ENCODE assay signal across 17 cellular contexts in genomic region chr1:243244420-243244819, GRCh38. TPM values are rescaled to one million over a fixed set of nuclear protein-coding genes. Genes with fewer than 3 reads are reported as not detected.
DNase-seq lines count a peak whose midpoint lies in the region; ATAC-seq, FAIRE-seq and TF ChIP-seq lines count a peak whose summit lies in the region.
"Had no signal": no experiment of that assay in that cellular context is flagged by ENCODE, and none has a peak within 500 bp of the region (broad histone marks: within the 10 kb centered on the region; RNA-seq: fewer than 3 reads in every experiment).

No MANE protein-coding gene starts in this region.

- no peak overlapping the region for H2AK9ac ChIP-seq in IMR-90 (replicated peaks; ENCODE audit: low read depth, low read length, poor library complexity)

- no peaks in the 10 kb centered on the region for H3K27me3 Mint-ChIP-seq in chondrocyte (ENCODE audit: low read depth)
- H3K27me3 Mint-ChIP-seq: activated CD4-positive, alpha-beta memory T cell treated with anti-CD3 and anti-CD28 coated beads, Interleukin-2, amount 10 ng/mL, durations not matched to agents 7 days and 5 days; T-helper 17 cell had no signal

- peak overlapping the region; percentile 49 for H3K27ac Mint-ChIP-seq in chondrocyte (ENCODE audit: unreplicated experiment)
- H3K27ac Mint-ChIP-seq: activated CD4-positive, alpha-beta memory T cell treated with anti-CD3 and anti-CD28 coated beads, Interleukin-2, amount 10 ng/mL, durations not matched to agents 7 days and 5 days; activated naive CD4-positive, alpha-beta T cell treated with anti-CD3 and anti-CD28 coated beads for 36 hours; HFFc6; T-helper 17 cell had no signal

- peak; percentile 47 for ATAC-seq in GM21515 (IDR thresholded peaks at IDR 0.05; ENCODE audit: unreplicated experiment)
- ATAC-seq in IMR-90 (ENCODE audit: low read depth) = no peak
- ATAC-seq: stimulated activated naive CD8-positive, alpha-beta T cell treated with anti-CD3 and anti-CD28 coated beads, Interleukin-15, Interleukin-2, amounts not matched to agents 100 U/mL and 50 U/mL, for 24 hours; T-helper 17 cell had no signal

- no peaks in the 10 kb centered on the region for H3K9me1 ChIP-seq in IMR-90 (ENCODE audit: insufficient read depth, low read length)

- CTCF ChIA-PET in IMR-90 (lab: Yijun Ruan, JAX) = no interaction called here

- no peak overlapping the region for H4K5ac ChIP-seq in IMR-90 (ENCODE audit: low read depth, low read length)

- H2AK5ac ChIP-seq in IMR-90 (ENCODE audit: low read depth, low read length) = no peak overlapping the region; the same call in 1 of the 2 replicates

- H3K27ac ChIP-seq in IMR-90 (ENCODE audit: insufficient read depth, low read length) (peak overlapping the region; percentile 32; the same call in 1 of the 2 replicates), right atrium auricular region (no peak overlapping the region)

- dilution Hi-C loops in IMR-90 (cut with HindIII; ENCODE audit: low sequenced_read_pairs, unreplicated experiment) = no loop called here

- no peak overlapping the region for H3K18ac ChIP-seq in IMR-90 (ENCODE audit: low read depth, low read length)

- BruUV-seq in IMR-90 (replicated peaks; lab: Mats Ljungman, UMichigan) = no TSS peak

- intact Hi-C loops in IMR-90 (cut with micrococcal nuclease) = no loop called here

- H3K36me3 Mint-ChIP-seq in chondrocyte (ENCODE audit: low read depth) = peaks cover 5% of the 10 kb centered on the region

- H3K27me3 ChIP-seq in IMR-90 (ENCODE audit: control insufficient read depth, insufficient read depth, low read length) (no peaks in the 10 kb centered on the region), right atrium auricular region (no peaks in the 10 kb centered on the region)

- H3K4me3 ChIP-seq in IMR-90 (ENCODE audit: insufficient read depth, low read depth, low read length) (no peak overlapping the region), right atrium auricular region (no peak overlapping the region)

- DNase-seq in GM12891 (ENCODE audit: insufficient read length, low spot score) (no peak), IMR-90 (no peak), chondrocyte (ENCODE audit: low spot score) (no peak), right atrium auricular region (ENCODE audit: low spot score) (no peak), NCI-H2107 treated with DMSO at 0.1 percent for 48 hours (lab: John Stamatoyannopoulos, UW; ENCODE audit: unreplicated experiment) (no peak), nucleus accumbens (lab: John Stamatoyannopoulos, UW) (no peak), medulla oblongata (ENCODE audit: extremely low spot score) (no peak)
- DNase-seq: activated CD4-positive, alpha-beta memory T cell treated with anti-CD3 and anti-CD28 coated beads, Interleukin-2, amount 10 ng/mL, durations not matched to agents 7 days and 5 days; activated naive CD4-positive, alpha-beta T cell treated with anti-CD3 and anti-CD28 coated beads for 36 hours; erythroblast; HFFc6; NCI-H1105; NK-92 treated with Interleukin-12 subunit alpha and Interleukin-12 subunit beta, amount 100 ng/mL, for 24 hours; stimulated activated CD4-positive, alpha-beta T cell treated with anti-CD3 and anti-CD28 coated beads, Interleukin-2, amount 100 ng/mL, for 24 hours; stimulated activated naive CD8-positive, alpha-beta T cell treated with anti-CD3 and anti-CD28 coated beads, Interleukin-15, Interleukin-2, amounts not matched to agents 100 U/mL and 50 U/mL, for 24 hours; T-helper 17 cell had no signal

- in situ Hi-C loops in IMR-90 (cut with MboI; ENCODE audit: low sequenced_read_pairs) = no loop called here

- no peak for TF ChIP-seq POLR2A in GM12891 (IDR thresholded peaks at IDR 0.05; ENCODE audit: low read depth, low read length)
- no peak for TF ChIP-seq POLR2A in IMR-90 (IDR thresholded peaks at IDR 0.05; ENCODE audit: low read depth, low read length)

- H3K36me3 ChIP-seq in IMR-90 (ENCODE audit: control insufficient read depth, insufficient read depth, low read length) = peaks cover 3% of the 10 kb centered on the region; the same call in 1 of the 2 replicates
- no peaks in the 10 kb centered on the region for H3K36me3 ChIP-seq in right atrium auricular region

- no peak overlapping the region for H3K9ac ChIP-seq in IMR-90 (ENCODE audit: low read depth, low read length)

- no peak overlapping the region for H3K56ac ChIP-seq in IMR-90 (ENCODE audit: extremely low read depth, insufficient read depth, low read length)

- H2AFZ ChIP-seq in IMR-90 (replicated peaks; ENCODE audit: low read length, poor library complexity) = no peak overlapping the region

- no peak overlapping the region for H3K4me3 Mint-ChIP-seq in chondrocyte (ENCODE audit: unreplicated experiment)
- H3K4me3 Mint-ChIP-seq: activated CD4-positive, alpha-beta memory T cell treated with anti-CD3 and anti-CD28 coated beads, Interleukin-2, amount 10 ng/mL, durations not matched to agents 7 days and 5 days; activated naive CD4-positive, alpha-beta T cell treated with anti-CD3 and anti-CD28 coated beads for 36 hours; HFFc6; T-helper 17 cell had no signal

- H2BK20ac ChIP-seq in IMR-90 (ENCODE audit: low read depth, low read length) = no peak overlapping the region

- peaks cover 34% of the 10 kb centered on the region for H3K4me1 Mint-ChIP-seq in chondrocyte (ENCODE audit: low read depth)

- FAIRE-seq in GM12891 (lab: Jason Lieb, UNC) = peak; percentile 41

- no peak overlapping the region for H2BK5ac ChIP-seq in IMR-90 (ENCODE audit: low read depth, low read length, poor library complexity, severe bottlenecking)

- no peak for TF ChIP-seq CTCF in IMR-90 (conservative IDR thresholded peaks at IDR 0.05; ENCODE audit: low read depth, low read length)
- TF ChIP-seq CTCF in chondrocyte (IDR thresholded peaks at IDR 0.05) = no peak
- TF ChIP-seq CTCF in right atrium auricular region (IDR thresholded peaks at IDR 0.05) = no peak

- H2BK15ac ChIP-seq in IMR-90 (ENCODE audit: low read depth, low read length) = no peak overlapping the region

- H3K23ac ChIP-seq in IMR-90 (ENCODE audit: low read depth, low read length) = no peak overlapping the region

- no peak overlapping the region for H2BK120ac ChIP-seq in IMR-90 (ENCODE audit: low read depth, low read length)

- no peak overlapping the region for H4K91ac ChIP-seq in IMR-90 (ENCODE audit: insufficient read depth, low read depth, low read length)

- no peaks in the 10 kb centered on the region for H3K9me3 Mint-ChIP-seq in chondrocyte (ENCODE audit: low read depth)
- H3K9me3 Mint-ChIP-seq: HFFc6 had no signal

- WGBS in IMR-90 (ENCODE audit: extremely low coverage in 2 of 2, insufficient read length in 1 of 2), 2 experiments = 100% methylated on average over 2 of the region's 9 CpGs; no CpG with 5 or more reads in 1 of the 2 experiments

- POLR2A ChIA-PET in IMR-90 (lab: Charles Lee; ENCODE audit: unreplicated experiment) = no interaction called here

- peak overlapping the region; percentile 20 for H3K4me2 ChIP-seq in IMR-90 (ENCODE audit: low read depth, low read length)

- H3K9me3 ChIP-seq in IMR-90 (ENCODE audit: control insufficient read depth, insufficient read depth, low read length) (no peaks in the 10 kb centered on the region), right atrium auricular region (no peaks in the 10 kb centered on the region)

- no peak overlapping the region for H3K14ac ChIP-seq in IMR-90 (replicated peaks; ENCODE audit: low read depth, low read length)

- TF ChIP-seq RAD21 in IMR-90 (IDR thresholded peaks at IDR 0.05; ENCODE audit: low read length) = no peak

- peaks cover 53% of the 10 kb centered on the region for H4K20me1 ChIP-seq in IMR-90 (ENCODE audit: insufficient read depth, low read length)

- 0 out of 4 replicates have a peak overlapping the region, but pooled peaks of 1 of the 2 experiments have one; percentile 40 for H4K8ac ChIP-seq in IMR-90 (ENCODE audit: low read depth in 2 of 2, low read length in 2 of 2)

- H3K79me1 ChIP-seq in IMR-90 (ENCODE audit: low read depth in 1 of 2, low read length in 2 of 2) = peaks cover 0 to 18% of the 10 kb centered on the region in 2 experiments; a peak in 2 of 4 replicates

- no peak overlapping the region for H3K4ac ChIP-seq in IMR-90 (ENCODE audit: low read depth, low read length)

- H3K4me1 ChIP-seq in IMR-90 (ENCODE audit: control insufficient read depth, insufficient read depth, low read length) = peaks cover 5% of the 10 kb centered on the region; the same call in 1 of the 2 replicates
- peaks cover 0 to 20% of the 10 kb centered on the region in 2 donors for H3K4me1 ChIP-seq in right atrium auricular region

TF ChIP-seq in GM12891, 5 proteins besides CTCF, POLR2A, EP300 and RAD21:
- TF ChIP-seq SPI1 (IDR thresholded peaks at IDR 0.05; ENCODE audit: low read depth, low read length) (no peak), PAX5 (IDR thresholded peaks at IDR 0.05; ENCODE audit: insufficient read depth, low read length, severe bottlenecking) (no peak), POU2F2 (IDR thresholded peaks at IDR 0.05; ENCODE audit: low read depth, low read length) (no peak), POLR2AphosphoS5 (IDR thresholded peaks at IDR 0.05; ENCODE audit: low read depth, low read length) (no peak), TAF1 (IDR thresholded peaks at IDR 0.05; ENCODE audit: low read depth, low read length) (no peak)

TF ChIP-seq in IMR-90, 13 proteins besides CTCF, POLR2A, EP300 and RAD21 (continues in another document):
- no peak for TF ChIP-seq NFE2L2 (IDR thresholded peaks at IDR 0.05; ENCODE audit: low read depth, low read length)
- no peak for TF ChIP-seq CHD1 (IDR thresholded peaks at IDR 0.05; ENCODE audit: low read depth, low read length)
- no peak for TF ChIP-seq BHLHE40 (IDR thresholded peaks at IDR 0.05; ENCODE audit: low read depth, low read length)
- TF ChIP-seq MXI1 (IDR thresholded peaks at IDR 0.05; ENCODE audit: borderline replicate concordance, low read depth, low read length) = no peak
- no peak for TF ChIP-seq FOS (IDR thresholded peaks at IDR 0.05; ENCODE audit: low read depth, low read length)
- no peak for TF ChIP-seq SMC3 (IDR thresholded peaks at IDR 0.05; ENCODE audit: low read depth, low read length)

RNA-seq across cellular contexts. Expression of gene CEP170, which starts 10.7 kb away (rescaled TPM):
- 14.7 TPM for polyA plus RNA-seq in GM12891 (2012; ENCODE audit: low read depth, missing spikeins)
- total RNA-seq in IMR-90 (2012; rRNA removed) = 151 and 196 TPM in 2 replicates
- polyA plus RNA-seq in IMR-90 (2012; rRNA removed) = 65.8 and 66.0 TPM in 2 replicates
- polyA plus RNA-seq in IMR-90 (2012; cell fraction: cytosol; rRNA removed) = 21.7 and 28.1 TPM in 2 replicates
- polyA plus RNA-seq in IMR-90 (2012; cell fraction: nucleus; rRNA removed; ENCODE audit: low replicate concordance) = 39.6 and 175 TPM in 2 replicates
- total RNA-seq in chondrocyte = 101 to 109 TPM (median 108 TPM) in 3 replicates
- 10 to 100 TPM; 28.4 to 29.1 TPM for total RNA-seq in right atrium auricular region

RNA-seq across cellular contexts. Expression of gene SDCCAG8, which starts 11.4 kb away (rescaled TPM):
- 12.8 TPM for polyA plus RNA-seq in GM12891 (2012; ENCODE audit: low read depth, missing spikeins)
- total RNA-seq in IMR-90 (2012; rRNA removed) = 43.3 and 46.8 TPM in 2 replicates
- 24.2 and 25.2 TPM in 2 replicates for polyA plus RNA-seq in IMR-90 (2012; rRNA removed)
- polyA plus RNA-seq in IMR-90 (2012; cell fraction: cytosol; rRNA removed) = 15.6 and 16.9 TPM in 2 replicates
- polyA plus RNA-seq in IMR-90 (2012; cell fraction: nucleus; rRNA removed; ENCODE audit: low replicate concordance) = 15.2 and 27.1 TPM in 2 replicates
- 19.8 to 26.5 TPM (median 24.9 TPM) in 3 replicates for total RNA-seq in chondrocyte
- total RNA-seq in right atrium auricular region = 10 to 100 TPM; 29.0 to 34.5 TPM
